8 cellular contexts compared by ENCODE assay signal in genomic region chrX:101348452-101349222, GRCh38. TPM values are rescaled to one million over a fixed set of nuclear protein-coding genes. Genes with fewer than 3 reads are reported as not detected.
DNase-seq lines count a peak whose midpoint lies in the region; ATAC-seq and TF ChIP-seq lines count a peak whose summit lies in the region.

TIMM8A (minus strand) TSS chrX:101348742; CDS start chrX:101348664, 78 bp downstream.

- peaks cover 9% of the 10 kb centered on the region for H3K36me3 Mint-ChIP-seq in T-helper 2 cell treated with Interferon-gamma antibody and Interleukin-4, amounts not matched to agents 5 μg/mL and 100 μg/mL, for 36 hours (ENCODE audit: low read depth)

- TF ChIP-seq CTCF in ascending aorta (IDR thresholded peaks at IDR 0.05) (no peak), retinal pigment epithelial cell (conservative IDR thresholded peaks at IDR 0.05; ENCODE audit: low read depth, low read length) (no peak)

- intact Hi-C loops in ascending aorta (cut with DNase I): loop anchor here (2.0 to 10.0 kb wide), 4 partner anchors 42 to 251 kb away; partner anchors contain the start of genes CENPI, GLA, HNRNPH2 and RPL36A

- DNase-seq in NCI-H1694 (lab: John Stamatoyannopoulos, UW) (peak; percentile 40), ascending aorta (ENCODE audit: low spot score in 2 of 2) (peak; percentile 21 to 85), hepatic stellate cell (ENCODE audit: low spot score) (peak; percentile 75), retinal pigment epithelial cell (ENCODE audit: low read depth) (no peak), NCI-H1048 (lab: John Stamatoyannopoulos, UW) (no peak)
- peak; percentile 76 for DNase-seq in T-helper 2 cell treated with Interferon-gamma antibody and Interleukin-4, amounts not matched to agents 5 μg/mL and 100 μg/mL, for 36 hours (ENCODE audit: low spot score)

- H3K4me1 Mint-ChIP-seq in T-helper 2 cell treated with Interferon-gamma antibody and Interleukin-4, amounts not matched to agents 5 μg/mL and 100 μg/mL, for 36 hours (ENCODE audit: low read depth): peaks cover 3% of the 10 kb centered on the region

- peak within 1 kb of the TSS; percentile 91 for H3K4me3 Mint-ChIP-seq in T-helper 2 cell treated with Interferon-gamma antibody and Interleukin-4, amounts not matched to agents 5 μg/mL and 100 μg/mL, for 36 hours

- peak within 1 kb of the TSS; percentile 72 to 78 for H3K4me3 ChIP-seq in ascending aorta
- H3K4me3 ChIP-seq in retinal pigment epithelial cell (ENCODE audit: low read length): peak within 1 kb of the TSS; percentile 74

- peak; percentile 98 for ATAC-seq in GM18502 (IDR thresholded peaks at IDR 0.05; ENCODE audit: poor library complexity, unreplicated experiment)
- peak; percentile 97 for ATAC-seq in HG02884 (IDR thresholded peaks at IDR 0.05; ENCODE audit: unreplicated experiment)

- peak within 1 kb of the TSS; percentile 84 for H3K27ac Mint-ChIP-seq in T-helper 2 cell treated with Interferon-gamma antibody and Interleukin-4, amounts not matched to agents 5 μg/mL and 100 μg/mL, for 36 hours

- no peaks in the 10 kb centered on the region for H3K9me3 ChIP-seq in ascending aorta

- H3K4me1 ChIP-seq in ascending aorta: peaks cover 0 to 2% of the 10 kb centered on the region in 2 donors

- H3K27me3 Mint-ChIP-seq in T-helper 2 cell treated with Interferon-gamma antibody and Interleukin-4, amounts not matched to agents 5 μg/mL and 100 μg/mL, for 36 hours (ENCODE audit: low read depth): no peaks in the 10 kb centered on the region

- peak within 1 kb of the TSS; percentile 79 to 81 for H3K27ac ChIP-seq in ascending aorta

- H3K36me3 ChIP-seq in ascending aorta: peaks cover 0 to 3% of the 10 kb centered on the region in 2 donors

- H3K27me3 ChIP-seq in ascending aorta: no peaks in the 10 kb centered on the region

- no peaks in the 10 kb centered on the region for H3K9me3 Mint-ChIP-seq in T-helper 2 cell treated with Interferon-gamma antibody and Interleukin-4, amounts not matched to agents 5 μg/mL and 100 μg/mL, for 36 hours

RNA-seq across cellular contexts. Expression of gene TIMM8A, which starts in this region (rescaled TPM):
- total RNA-seq in ascending aorta: not detected

Comparison
In these comparisons a context has a peak if more than half of its experiments do, and no peak if none do; other contexts are left out.
1. Peak in DNase-seq, H3K4me3 ChIP-seq and H3K27ac ChIP-seq in ascending aorta; RNA of the gene not detected or under 1 TPM.
2. DNase-seq: peak in NCI-H1694 (single experiment), T-helper 2 cell treated with Interferon-gamma antibody and Interleukin-4, amounts not matched to agents 5 μg/mL and 100 μg/mL, for 36 hours (single experiment) and hepatic stellate cell (single experiment); none in retinal pigment epithelial cell (single experiment) and NCI-H1048 (single experiment).